In the genomic region with DNA sequence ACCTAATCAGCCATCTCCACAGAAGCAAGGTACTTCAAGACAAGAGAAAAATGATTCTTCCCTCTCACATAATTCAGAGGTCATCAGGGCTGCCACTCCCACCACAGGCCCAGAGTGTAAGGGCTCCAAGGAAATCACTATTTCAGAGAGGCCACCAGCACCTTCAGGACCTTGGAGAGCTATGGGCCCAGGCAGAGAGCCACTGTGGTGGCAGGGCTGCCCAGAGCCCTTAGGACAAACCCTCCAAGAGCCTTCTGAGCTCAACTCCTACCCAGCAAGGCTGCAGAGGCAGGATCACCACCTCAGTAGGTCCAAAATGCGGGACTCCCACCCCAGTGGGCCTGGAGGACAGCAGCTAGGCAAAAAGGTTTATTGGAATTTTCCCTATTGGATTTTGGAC, we compare ENCODE assay signal across 1 cellular context.
TF ChIP-seq lines count a peak whose summit lies in the region.

No MANE protein-coding gene starts in this region.

TF ChIP-seq in GM23338, 12 proteins besides CTCF, POLR2A, EP300 and RAD21:
- TF ChIP-seq, protein P1, sequence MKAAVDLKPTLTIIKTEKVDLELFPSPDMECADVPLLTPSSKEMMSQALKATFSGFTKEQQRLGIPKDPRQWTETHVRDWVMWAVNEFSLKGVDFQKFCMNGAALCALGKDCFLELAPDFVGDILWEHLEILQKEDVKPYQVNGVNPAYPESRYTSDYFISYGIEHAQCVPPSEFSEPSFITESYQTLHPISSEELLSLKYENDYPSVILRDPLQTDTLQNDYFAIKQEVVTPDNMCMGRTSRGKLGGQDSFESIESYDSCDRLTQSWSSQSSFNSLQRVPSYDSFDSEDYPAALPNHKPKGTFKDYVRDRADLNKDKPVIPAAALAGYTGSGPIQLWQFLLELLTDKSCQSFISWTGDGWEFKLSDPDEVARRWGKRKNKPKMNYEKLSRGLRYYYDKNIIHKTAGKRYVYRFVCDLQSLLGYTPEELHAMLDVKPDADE (IDR thresholded peaks at IDR 0.05) = no peak
- TF ChIP-seq, protein P2, sequence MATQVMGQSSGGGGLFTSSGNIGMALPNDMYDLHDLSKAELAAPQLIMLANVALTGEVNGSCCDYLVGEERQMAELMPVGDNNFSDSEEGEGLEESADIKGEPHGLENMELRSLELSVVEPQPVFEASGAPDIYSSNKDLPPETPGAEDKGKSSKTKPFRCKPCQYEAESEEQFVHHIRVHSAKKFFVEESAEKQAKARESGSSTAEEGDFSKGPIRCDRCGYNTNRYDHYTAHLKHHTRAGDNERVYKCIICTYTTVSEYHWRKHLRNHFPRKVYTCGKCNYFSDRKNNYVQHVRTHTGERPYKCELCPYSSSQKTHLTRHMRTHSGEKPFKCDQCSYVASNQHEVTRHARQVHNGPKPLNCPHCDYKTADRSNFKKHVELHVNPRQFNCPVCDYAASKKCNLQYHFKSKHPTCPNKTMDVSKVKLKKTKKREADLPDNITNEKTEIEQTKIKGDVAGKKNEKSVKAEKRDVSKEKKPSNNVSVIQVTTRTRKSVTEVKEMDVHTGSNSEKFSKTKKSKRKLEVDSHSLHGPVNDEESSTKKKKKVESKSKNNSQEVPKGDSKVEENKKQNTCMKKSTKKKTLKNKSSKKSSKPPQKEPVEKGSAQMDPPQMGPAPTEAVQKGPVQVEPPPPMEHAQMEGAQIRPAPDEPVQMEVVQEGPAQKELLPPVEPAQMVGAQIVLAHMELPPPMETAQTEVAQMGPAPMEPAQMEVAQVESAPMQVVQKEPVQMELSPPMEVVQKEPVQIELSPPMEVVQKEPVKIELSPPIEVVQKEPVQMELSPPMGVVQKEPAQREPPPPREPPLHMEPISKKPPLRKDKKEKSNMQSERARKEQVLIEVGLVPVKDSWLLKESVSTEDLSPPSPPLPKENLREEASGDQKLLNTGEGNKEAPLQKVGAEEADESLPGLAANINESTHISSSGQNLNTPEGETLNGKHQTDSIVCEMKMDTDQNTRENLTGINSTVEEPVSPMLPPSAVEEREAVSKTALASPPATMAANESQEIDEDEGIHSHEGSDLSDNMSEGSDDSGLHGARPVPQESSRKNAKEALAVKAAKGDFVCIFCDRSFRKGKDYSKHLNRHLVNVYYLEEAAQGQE (IDR thresholded peaks at IDR 0.05; ENCODE audit: unreplicated experiment) = peak; percentile 85
